In genomic region chr2:87469180-87470151, GRCh38 we compare ENCODE assay signal across 8 cellular contexts.
DNase-seq lines count a peak whose midpoint lies in the region; ATAC-seq and TF ChIP-seq lines count a peak whose summit lies in the region.
"Not testable (repeated sequence)": the region's sequence is repeated elsewhere in the genome, so short reads cannot be mapped to it uniquely, and the experiment has no call there.

No MANE protein-coding gene starts in this region.

- not testable (repeated sequence) for H3K9me3 Mint-ChIP-seq in mesothelial cell of epicardium

- ATAC-seq in GM21360 (IDR thresholded peaks at IDR 0.05; ENCODE audit: unreplicated experiment) (peak; percentile 35), HG02885 (IDR thresholded peaks at IDR 0.05; ENCODE audit: poor library complexity, unreplicated experiment) (peak; percentile 41)

- H3K4me1 Mint-ChIP-seq in mesothelial cell of epicardium, result not testable (repeated sequence)

- not testable (repeated sequence) for H3K27me3 Mint-ChIP-seq in mesothelial cell of epicardium (ENCODE audit: low read depth)

- not testable (repeated sequence) for H3K36me3 Mint-ChIP-seq in mesothelial cell of epicardium

- H3K4me3 Mint-ChIP-seq in mesothelial cell of epicardium, result not testable (repeated sequence)

- not testable (repeated sequence) for TF ChIP-seq CTCF in mesothelial cell of epicardium (IDR thresholded peaks at IDR 0.05; ENCODE audit: unreplicated experiment)

- DNase-seq in EH (ENCODE audit: low read depth), result peak; percentile 81
- peak; percentile 4 for DNase-seq in NAMALWA (ENCODE audit: low spot score)
- peak; percentile 46 for DNase-seq in activated T-cell treated with anti-CD3 and anti-CD28 coated beads for 24 hours (ENCODE audit: low read depth)
- DNase-seq in ecto neural progenitor cell (ENCODE audit: low spot score), result peak; percentile 20
- not testable (repeated sequence) for DNase-seq in mesothelial cell of epicardium (ENCODE audit: low spot score in 2 of 2, unreplicated experiment in 2 of 2)
- peak in 2 of 3 experiments; percentile 26 to 48 for DNase-seq in stimulated activated CD4-positive, alpha-beta T cell treated with anti-CD3 and anti-CD28 coated beads, TNF-alpha, amount 100 ng/mL, for 4 hours (ENCODE audit: low read depth in 3 of 3)

- H3K27ac Mint-ChIP-seq in mesothelial cell of epicardium, result peak overlapping the region; percentile 69
